Comparison of ENCODE assay signal across 15 cellular contexts in genomic region chrX:77070108-77070918, GRCh38.
DNase-seq lines count a peak whose midpoint lies in the region; ATAC-seq and TF ChIP-seq lines count a peak whose summit lies in the region.
"Had no signal": no experiment of that assay in that cellular context is flagged by ENCODE, and none has a peak within 500 bp of the region (broad histone marks: within the 10 kb centered on the region; RNA-seq: fewer than 3 reads in every experiment).

No MANE protein-coding gene starts in this region.

- H3K4me1 Mint-ChIP-seq in activated T-cell treated with anti-CD3 and anti-CD28 coated beads, Interleukin-2, amount 50 U/mL, for 72 hours (ENCODE audit: low read depth) = peaks cover 7% of the 10 kb centered on the region
- peaks cover 15% of the 10 kb centered on the region for H3K4me1 Mint-ChIP-seq in activated T-helper 1 cell treated with anti-CD3 and anti-CD28 coated beads, Interleukin-12 subunit alpha, Interleukin-12 subunit beta, Interleukin-2, Interleukin-4 antibody, amounts not matched to agents 30 ng/mL and 10 ng/mL and 1 ng/mL, durations not matched to agents 14 hours and 24 hours and 36 hours (ENCODE audit: low read depth)
- no peaks in the 10 kb centered on the region for H3K4me1 Mint-ChIP-seq in mesothelial cell of epicardium

- H3K9me3 Mint-ChIP-seq in activated T-cell treated with anti-CD3 and anti-CD28 coated beads, Interleukin-2, amount 50 U/mL, for 72 hours = peaks cover 0 to 2% of the 10 kb centered on the region in 2 donors
- H3K9me3 Mint-ChIP-seq in activated T-helper 1 cell treated with anti-CD3 and anti-CD28 coated beads, Interleukin-12 subunit alpha, Interleukin-12 subunit beta, Interleukin-2, Interleukin-4 antibody, amounts not matched to agents 30 ng/mL and 10 ng/mL and 1 ng/mL, durations not matched to agents 14 hours and 24 hours and 36 hours = no peaks in the 10 kb centered on the region
- H3K9me3 Mint-ChIP-seq in mesothelial cell of epicardium = peaks cover 49% of the 10 kb centered on the region
- H3K9me3 Mint-ChIP-seq: activated CD4-positive, alpha-beta memory T cell treated with anti-CD3 and anti-CD28 coated beads, Interleukin-2, amount 10 ng/mL, durations not matched to agents 7 days and 5 days had no signal

- DNase-seq in activated T-cell treated with anti-CD3 and anti-CD28 coated beads, Interleukin-2, amount 50 U/mL, for 72 hours = no peak
- DNase-seq in activated T-cell treated with anti-CD3 and anti-CD28 coated beads, Interleukin-2, amount 50 U/mL, for 1 hour = no peak
- DNase-seq in KBM-7 (peak; percentile 58), thoracic aorta (ENCODE audit: low spot score) (no peak), mesothelial cell of epicardium (ENCODE audit: low spot score in 2 of 2, unreplicated experiment in 2 of 2) (no peak)
- DNase-seq in activated T-helper 1 cell treated with anti-CD3 and anti-CD28 coated beads, Interleukin-12 subunit alpha, Interleukin-12 subunit beta, Interleukin-2, Interleukin-4 antibody, amounts not matched to agents 30 ng/mL and 10 ng/mL and 1 ng/mL, durations not matched to agents 14 hours and 24 hours and 36 hours (ENCODE audit: low spot score) = no peak
- DNase-seq: activated CD4-positive, alpha-beta memory T cell treated with anti-CD3 and anti-CD28 coated beads, Interleukin-2, amount 10 ng/mL, durations not matched to agents 7 days and 5 days; erythroblast; GM23248; heart right ventricle; NCI-H2107; right lobe of liver; stimulated activated CD4-positive, alpha-beta T cell treated with anti-CD3 and anti-CD28 coated beads, Interleukin-2, amount 100 ng/mL, for 48 hours had no signal

- peak overlapping the region; percentile 25 for H3K4me3 ChIP-seq in thoracic aorta
- H3K4me3 ChIP-seq: GM23248, heart right ventricle, right lobe of liver had no signal

- no peaks in the 10 kb centered on the region for H3K27me3 ChIP-seq in thoracic aorta (replicated peaks; ENCODE audit: insufficient read depth)
- H3K27me3 ChIP-seq: heart right ventricle, right lobe of liver had no signal

- no peaks in the 10 kb centered on the region for H3K4me1 ChIP-seq in thoracic aorta (ENCODE audit: control insufficient read depth in 1 of 2, low read depth in 2 of 2)
- H3K4me1 ChIP-seq: heart right ventricle, right lobe of liver had no signal

- peaks cover 0 to 2% of the 10 kb centered on the region in 2 donors for H3K36me3 Mint-ChIP-seq in activated T-cell treated with anti-CD3 and anti-CD28 coated beads, Interleukin-2, amount 50 U/mL, for 72 hours (ENCODE audit: insufficient read depth in 2 of 2)
- no peaks in the 10 kb centered on the region for H3K36me3 Mint-ChIP-seq in activated T-helper 1 cell treated with anti-CD3 and anti-CD28 coated beads, Interleukin-12 subunit alpha, Interleukin-12 subunit beta, Interleukin-2, Interleukin-4 antibody, amounts not matched to agents 30 ng/mL and 10 ng/mL and 1 ng/mL, durations not matched to agents 14 hours and 24 hours and 36 hours (ENCODE audit: low read depth)
- no peaks in the 10 kb centered on the region for H3K36me3 Mint-ChIP-seq in mesothelial cell of epicardium

- intact Hi-C loops in activated T-helper 1 cell treated with anti-CD3 and anti-CD28 coated beads, Interleukin-12 subunit alpha, Interleukin-12 subunit beta, Interleukin-2, Interleukin-4 antibody, amounts not matched to agents 30 ng/mL and 10 ng/mL and 1 ng/mL, durations not matched to agents 14 hours and 24 hours and 36 hours (cut with micrococcal nuclease) = no loop called here

- H3K9me3 ChIP-seq in thoracic aorta = no peaks in the 10 kb centered on the region
- H3K9me3 ChIP-seq: right lobe of liver had no signal

- ATAC-seq in activated T-cell treated with anti-CD3 and anti-CD28 coated beads, Interleukin-2, amount 50 U/mL, for 72 hours (replicated peaks in 1 of 2) = no peak
- no peak for ATAC-seq in thoracic aorta (ENCODE audit: insufficient number of reproducible peaks, low FRiP score, low read depth)
- no peak for ATAC-seq in GM19035 (IDR thresholded peaks at IDR 0.05; ENCODE audit: unreplicated experiment)
- no peak for ATAC-seq in HG03354 (IDR thresholded peaks at IDR 0.05; ENCODE audit: poor library complexity, severe bottlenecking, unreplicated experiment)
- ATAC-seq: heart right ventricle, right lobe of liver had no signal

- no peak overlapping the region for H3K27ac ChIP-seq in thoracic aorta
- H3K27ac ChIP-seq: GM23248, heart right ventricle, right lobe of liver had no signal

- in situ Hi-C loops in KBM-7 (cut with MboI; ENCODE audit: low pct_unique_long_range_greater_than_20kb, low sequenced_read_pairs) = no loop called here

- H3K27ac Mint-ChIP-seq in activated T-cell treated with anti-CD3 and anti-CD28 coated beads, Interleukin-2, amount 50 U/mL, for 72 hours = peak overlapping the region; percentile 52
- no peak overlapping the region for H3K27ac Mint-ChIP-seq in activated T-helper 1 cell treated with anti-CD3 and anti-CD28 coated beads, Interleukin-12 subunit alpha, Interleukin-12 subunit beta, Interleukin-2, Interleukin-4 antibody, amounts not matched to agents 30 ng/mL and 10 ng/mL and 1 ng/mL, durations not matched to agents 14 hours and 24 hours and 36 hours
- H3K27ac Mint-ChIP-seq in mesothelial cell of epicardium = no peak overlapping the region
- H3K27ac Mint-ChIP-seq: activated CD4-positive, alpha-beta memory T cell treated with anti-CD3 and anti-CD28 coated beads, Interleukin-2, amount 10 ng/mL, durations not matched to agents 7 days and 5 days had no signal

- peak overlapping the region; percentile 23 to 61 for H3K4me3 Mint-ChIP-seq in activated T-cell treated with anti-CD3 and anti-CD28 coated beads, Interleukin-2, amount 50 U/mL, for 72 hours
- H3K4me3 Mint-ChIP-seq in activated T-helper 1 cell treated with anti-CD3 and anti-CD28 coated beads, Interleukin-12 subunit alpha, Interleukin-12 subunit beta, Interleukin-2, Interleukin-4 antibody, amounts not matched to agents 30 ng/mL and 10 ng/mL and 1 ng/mL, durations not matched to agents 14 hours and 24 hours and 36 hours = peak overlapping the region; percentile 54
- no peak overlapping the region for H3K4me3 Mint-ChIP-seq in mesothelial cell of epicardium
- H3K4me3 Mint-ChIP-seq: activated CD4-positive, alpha-beta memory T cell treated with anti-CD3 and anti-CD28 coated beads, Interleukin-2, amount 10 ng/mL, durations not matched to agents 7 days and 5 days had no signal

- H3K27me3 Mint-ChIP-seq in activated T-cell treated with anti-CD3 and anti-CD28 coated beads, Interleukin-2, amount 50 U/mL, for 72 hours (ENCODE audit: low read depth) = peaks cover 20% of the 10 kb centered on the region
- peaks cover 2% of the 10 kb centered on the region for H3K27me3 Mint-ChIP-seq in activated T-helper 1 cell treated with anti-CD3 and anti-CD28 coated beads, Interleukin-12 subunit alpha, Interleukin-12 subunit beta, Interleukin-2, Interleukin-4 antibody, amounts not matched to agents 30 ng/mL and 10 ng/mL and 1 ng/mL, durations not matched to agents 14 hours and 24 hours and 36 hours (ENCODE audit: insufficient read depth)
- H3K27me3 Mint-ChIP-seq in mesothelial cell of epicardium (ENCODE audit: low read depth) = no peaks in the 10 kb centered on the region
- H3K27me3 Mint-ChIP-seq: activated CD4-positive, alpha-beta memory T cell treated with anti-CD3 and anti-CD28 coated beads, Interleukin-2, amount 10 ng/mL, durations not matched to agents 7 days and 5 days had no signal

- no peak for TF ChIP-seq CTCF in thoracic aorta (IDR thresholded peaks at IDR 0.05)
- no peak for TF ChIP-seq CTCF in mesothelial cell of epicardium (IDR thresholded peaks at IDR 0.05; ENCODE audit: unreplicated experiment)

- H3K36me3 ChIP-seq in thoracic aorta = no peaks in the 10 kb centered on the region
- H3K36me3 ChIP-seq: heart right ventricle, right lobe of liver had no signal
